In genomic region chr1:79262745-79263258, GRCh38 we compare ENCODE assay signal across 24 cellular contexts.
A peak's percentile ranks its signal among the peaks of the same experiment; 100 is the strongest.
DNase-seq lines count a peak whose midpoint lies in the region; ATAC-seq, FAIRE-seq and TF ChIP-seq lines count a peak whose summit lies in the region.
"Had no signal": no experiment of that assay in that cellular context is flagged by ENCODE, and none has a peak within 500 bp of the region (broad histone marks: within the 10 kb centered on the region; RNA-seq: fewer than 3 reads in every experiment).

No MANE protein-coding gene starts in this region.

- H3K4me1 Mint-ChIP-seq in nephron progenitor cell, result peaks cover 20% of the 10 kb centered on the region
- H3K4me1 Mint-ChIP-seq in stimulated activated naive B cell treated with anti-CD40 and anti-IgM and Interleukin-4, amounts not matched to agents 10 μg/mL and 1 μg/mL and 100 μg/mL, for 72 hours, result no peaks in the 10 kb centered on the region
- H3K4me1 Mint-ChIP-seq: CD4-positive, CD25-positive, alpha-beta regulatory T cell; memory B cell had no signal

- H3K36me3 Mint-ChIP-seq in nephron progenitor cell (ENCODE audit: low read depth), result no peaks in the 10 kb centered on the region
- no peaks in the 10 kb centered on the region for H3K36me3 Mint-ChIP-seq in stimulated activated naive B cell treated with anti-CD40 and anti-IgM and Interleukin-4, amounts not matched to agents 10 μg/mL and 1 μg/mL and 100 μg/mL, for 72 hours
- H3K36me3 Mint-ChIP-seq: CD4-positive, CD25-positive, alpha-beta regulatory T cell; memory B cell had no signal

- no peak for FAIRE-seq in RCC 7860 (lab: Jason Lieb, UNC)
- FAIRE-seq: HTR-8/SVneo, keratinocyte had no signal

- no peaks in the 10 kb centered on the region for H3K27me3 Mint-ChIP-seq in nephron progenitor cell (ENCODE audit: low read depth, poor library complexity)
- no peaks in the 10 kb centered on the region for H3K27me3 Mint-ChIP-seq in stimulated activated naive B cell treated with anti-CD40 and anti-IgM and Interleukin-4, amounts not matched to agents 10 μg/mL and 1 μg/mL and 100 μg/mL, for 72 hours
- H3K27me3 Mint-ChIP-seq: CD4-positive, CD25-positive, alpha-beta regulatory T cell; memory B cell had no signal

- peak; percentile 73 for DNase-seq in ELF-1 (ENCODE audit: low read depth, low spot score)
- peak; percentile 47 to 57 for DNase-seq in NCI-H526 (lab: John Stamatoyannopoulos, UW)
- DNase-seq in fibroblast of peridontal ligament (ENCODE audit: extremely low read depth), result peak; percentile 18
- no peak for DNase-seq in nephron progenitor cell
- DNase-seq in RCC 7860 (ENCODE audit: low spot score), result no peak
- no peak for DNase-seq in stimulated activated CD4-positive, alpha-beta T cell treated with anti-CD3 and anti-CD28 coated beads, Interleukin-12 subunit alpha, Interleukin-12 subunit beta, amount 100 ng/mL, for 4 hours
- DNase-seq in stimulated activated naive B cell treated with anti-CD40 and anti-IgM and Interleukin-4, amounts not matched to agents 10 μg/mL and 1 μg/mL and 100 μg/mL, for 72 hours, result no peak
- no peak for DNase-seq in activated CD4-positive, alpha-beta T cell treated with anti-CD3 and anti-CD28 coated beads, Interleukin-2, amount 50 U/mL, for 48 hours
- DNase-seq: activated CD8-positive, alpha-beta T cell treated with anti-CD3 and anti-CD28 coated beads, Interleukin-2, amount 10 ng/mL, durations not matched to agents 7 days and 5 days; activated naive CD4-positive, alpha-beta T cell treated with anti-CD3 and anti-CD28 coated beads, Interleukin-2, amount 50 U/mL, for 16 hours; activated T-cell treated with anti-CD3 and anti-CD28 coated beads, Interleukin-2, amount 50 U/mL, for 4 hours; CD4-positive, CD25-positive, alpha-beta regulatory T cell; cerebellar nuclear complex; DMS 273 treated with DMSO at 0.1 percent for 48 hours; effector CD8-positive, alpha-beta T cell; esophagus squamous epithelium; glutamatergic neuron; NCI-H524 treated with DMSO at 0.1 percent for 48 hours; retina; SIG-M5; T-helper 2 cell had no signal

- no peak for TF ChIP-seq CTCF in nephron progenitor cell (IDR thresholded peaks at IDR 0.05)

- peak overlapping the region; percentile 43 for H3K27ac Mint-ChIP-seq in nephron progenitor cell
- H3K27ac Mint-ChIP-seq in stimulated activated naive B cell treated with anti-CD40 and anti-IgM and Interleukin-4, amounts not matched to agents 10 μg/mL and 1 μg/mL and 100 μg/mL, for 72 hours, result no peak overlapping the region
- H3K27ac Mint-ChIP-seq: activated CD8-positive, alpha-beta T cell treated with anti-CD3 and anti-CD28 coated beads, Interleukin-2, amount 10 ng/mL, durations not matched to agents 7 days and 5 days; CD4-positive, CD25-positive, alpha-beta regulatory T cell; memory B cell had no signal

- H3K9me3 Mint-ChIP-seq in nephron progenitor cell, result no peaks in the 10 kb centered on the region
- H3K9me3 Mint-ChIP-seq in stimulated activated naive B cell treated with anti-CD40 and anti-IgM and Interleukin-4, amounts not matched to agents 10 μg/mL and 1 μg/mL and 100 μg/mL, for 72 hours, result no peaks in the 10 kb centered on the region
- H3K9me3 Mint-ChIP-seq: activated T-cell treated with anti-CD3 and anti-CD28 coated beads, Interleukin-2, amount 50 U/mL, for 4 hours; memory B cell had no signal

- no peak for ATAC-seq in stimulated activated naive B cell treated with anti-CD40 and anti-IgM and Interleukin-4, amounts not matched to agents 10 μg/mL and 1 μg/mL and 100 μg/mL, for 72 hours (replicated peaks)
- ATAC-seq: activated CD8-positive, alpha-beta T cell treated with anti-CD3 and anti-CD28 coated beads, Interleukin-2, amount 10 ng/mL, durations not matched to agents 7 days and 5 days; activated T-cell treated with anti-CD3 and anti-CD28 coated beads, Interleukin-2, amount 50 U/mL, for 4 hours had no signal

- H3K4me3 Mint-ChIP-seq in nephron progenitor cell, result no peak overlapping the region
- H3K4me3 Mint-ChIP-seq in stimulated activated naive B cell treated with anti-CD40 and anti-IgM and Interleukin-4, amounts not matched to agents 10 μg/mL and 1 μg/mL and 100 μg/mL, for 72 hours, result no peak overlapping the region
- H3K4me3 Mint-ChIP-seq: activated CD8-positive, alpha-beta T cell treated with anti-CD3 and anti-CD28 coated beads, Interleukin-2, amount 10 ng/mL, durations not matched to agents 7 days and 5 days; activated T-cell treated with anti-CD3 and anti-CD28 coated beads, Interleukin-2, amount 50 U/mL, for 4 hours; CD4-positive, CD25-positive, alpha-beta regulatory T cell; memory B cell had no signal

Comparison
In these comparisons a context has a peak if more than half of its experiments do, and no peak if none do; other contexts are left out.
1. DNase-seq: peak in ELF-1 (single experiment), NCI-H526 (2 of 2) and fibroblast of peridontal ligament (single experiment); none in nephron progenitor cell (single experiment), RCC 7860 (single experiment), stimulated activated CD4-positive, alpha-beta T cell treated with anti-CD3 and anti-CD28 coated beads, Interleukin-12 subunit alpha, Interleukin-12 subunit beta, amount 100 ng/mL, for 4 hours (single experiment), stimulated activated naive B cell treated with anti-CD40 and anti-IgM and Interleukin-4, amounts not matched to agents 10 μg/mL and 1 μg/mL and 100 μg/mL, for 72 hours (single experiment) and activated CD4-positive, alpha-beta T cell treated with anti-CD3 and anti-CD28 coated beads, Interleukin-2, amount 50 U/mL, for 48 hours (0 of 2).